In the genomic region with DNA sequence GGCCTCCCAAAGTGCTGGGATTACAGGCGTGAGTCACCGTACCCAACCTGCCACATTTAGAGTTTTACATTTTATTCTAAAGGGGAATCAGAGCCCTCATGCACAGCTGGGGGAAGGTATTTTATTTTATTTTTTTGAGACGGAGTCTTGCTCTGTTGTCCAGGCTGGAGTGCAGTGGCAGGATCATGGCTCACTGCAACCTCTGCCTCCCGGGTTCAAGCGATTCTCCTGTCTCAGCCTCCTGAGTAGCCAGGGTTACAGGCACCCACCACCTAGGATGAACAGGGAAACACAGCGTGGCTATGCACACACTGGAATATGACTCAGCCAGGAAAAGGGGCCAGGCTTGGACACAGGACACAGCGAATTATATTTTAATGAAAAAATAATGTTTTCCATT, we compare ENCODE assay signal across 9 cellular contexts. TPM values are rescaled to one million over a fixed set of nuclear protein-coding genes. Genes with fewer than 3 reads are reported as not detected.
"Had no signal": no experiment of that assay in that cellular context is flagged by ENCODE, and none has a peak within 500 bp of the region (broad histone marks: within the 10 kb centered on the region; RNA-seq: fewer than 3 reads in every experiment).

No MANE protein-coding gene starts in this region.

RNA-seq across cellular contexts. Expression of gene TMPRSS9, which starts 37.1 kb away (rescaled TPM):
- total RNA-seq: PC-3; Right ventricle myocardium inferior; Right ventricle myocardium superior; RPMI7951; SJSA1; SK-MEL-5; T-cell; T-helper 1 cell treated with Interleukin-12 subunit alpha and Interleukin-12 subunit beta and Interleukin-4 antibody, amounts not matched to agents 30 ng/mL and 1 ng/mL, for 36 hours had no signal
- polyA plus RNA-seq: SK-N-SH had no signal
